Comparison of ENCODE assay signal across 26 cellular contexts in the genomic region with DNA sequence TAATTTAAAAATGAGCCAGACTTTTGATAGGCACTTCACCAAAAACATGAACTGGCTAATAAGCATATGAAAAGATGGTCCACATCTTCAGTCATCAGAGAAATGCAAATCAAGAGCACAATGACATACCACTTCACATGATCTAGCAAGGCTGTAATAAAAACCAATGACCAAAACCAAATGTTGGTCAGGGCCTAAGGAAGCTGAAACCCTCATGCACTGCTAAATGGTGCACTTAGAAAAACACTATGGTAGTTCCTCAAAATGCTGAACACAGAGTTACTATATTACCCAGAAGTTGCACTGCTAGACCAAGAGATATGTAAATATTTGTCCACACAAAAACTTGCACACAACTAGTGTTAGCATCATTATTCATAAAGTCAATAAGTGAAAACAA.
"Had no signal": no experiment of that assay in that cellular context is flagged by ENCODE, and none has a peak within 500 bp of the region (broad histone marks: within the 10 kb centered on the region; RNA-seq: fewer than 3 reads in every experiment).

No MANE protein-coding gene starts in this region.

- FAIRE-seq: keratinocyte had no signal

- H3K36me3 ChIP-seq: esophagus squamous epithelium, gastrocnemius medialis, heart right ventricle, left lung, lower lobe of right lung had no signal

- H3K27me3 ChIP-seq: esophagus squamous epithelium, gastrocnemius medialis, heart right ventricle, left lung had no signal

- H3K36me3 Mint-ChIP-seq: naive B cell; naive thymus-derived CD8-positive, alpha-beta T cell had no signal

- H3K4me1 ChIP-seq: esophagus squamous epithelium, gastrocnemius medialis, heart right ventricle, left lung, lower lobe of right lung had no signal

- H3K4me3 Mint-ChIP-seq: dendritic cell treated with granulocyte-macrophage colony-stimulating factor and Interleukin-4, amounts not matched to agents 40 ng/mL and 50 ng/mL, for 4 days; effector memory CD8-positive, alpha-beta T cell; endodermal cell; mesothelial cell of epicardium; naive B cell; naive thymus-derived CD8-positive, alpha-beta T cell had no signal

- H3K27me3 Mint-ChIP-seq: dendritic cell treated with granulocyte-macrophage colony-stimulating factor and Interleukin-4, amounts not matched to agents 40 ng/mL and 50 ng/mL, for 4 days; effector memory CD8-positive, alpha-beta T cell; naive B cell; naive thymus-derived CD8-positive, alpha-beta T cell had no signal

- H3K27ac ChIP-seq: epithelial cell of prostate, esophagus squamous epithelium, gastrocnemius medialis, heart right ventricle, left lung, lower lobe of right lung had no signal

- H3K4me3 ChIP-seq: esophagus squamous epithelium, gastrocnemius medialis, heart right ventricle, left lung, lower lobe of right lung, mucosa of descending colon had no signal

- ATAC-seq: effector memory CD8-positive, alpha-beta T cell; esophagus mucosa; gastrocnemius medialis; heart right ventricle; left cardiac atrium; left lung; left ventricle myocardium superior; lower lobe of right lung; mucosa of descending colon; naive thymus-derived CD8-positive, alpha-beta T cell had no signal

- DNase-seq: cortex of kidney; effector CD8-positive, alpha-beta T cell; effector memory CD8-positive, alpha-beta T cell; endodermal cell; erythroblast; esophagus squamous epithelium; foreskin fibroblast; foreskin melanocyte; gastrocnemius medialis; glutamatergic neuron; head of caudate nucleus; heart right ventricle; hippocampal formation; left cardiac atrium; left lung; left ventricle myocardium superior; lower lobe of right lung; mesenchymal stem cell; mucosa of descending colon; naive B cell; naive thymus-derived CD8-positive, alpha-beta T cell had no signal

- H3K4me1 Mint-ChIP-seq: naive B cell; naive thymus-derived CD8-positive, alpha-beta T cell had no signal

- H3K27ac Mint-ChIP-seq: dendritic cell treated with granulocyte-macrophage colony-stimulating factor and Interleukin-4, amounts not matched to agents 40 ng/mL and 50 ng/mL, for 4 days; effector memory CD8-positive, alpha-beta T cell; endodermal cell; mesothelial cell of epicardium; naive B cell; naive thymus-derived CD8-positive, alpha-beta T cell had no signal

- H3K9me3 ChIP-seq: gastrocnemius medialis, left lung, lower lobe of right lung had no signal
